ENCODE assay signal across 20 cellular contexts in the genomic region with DNA sequence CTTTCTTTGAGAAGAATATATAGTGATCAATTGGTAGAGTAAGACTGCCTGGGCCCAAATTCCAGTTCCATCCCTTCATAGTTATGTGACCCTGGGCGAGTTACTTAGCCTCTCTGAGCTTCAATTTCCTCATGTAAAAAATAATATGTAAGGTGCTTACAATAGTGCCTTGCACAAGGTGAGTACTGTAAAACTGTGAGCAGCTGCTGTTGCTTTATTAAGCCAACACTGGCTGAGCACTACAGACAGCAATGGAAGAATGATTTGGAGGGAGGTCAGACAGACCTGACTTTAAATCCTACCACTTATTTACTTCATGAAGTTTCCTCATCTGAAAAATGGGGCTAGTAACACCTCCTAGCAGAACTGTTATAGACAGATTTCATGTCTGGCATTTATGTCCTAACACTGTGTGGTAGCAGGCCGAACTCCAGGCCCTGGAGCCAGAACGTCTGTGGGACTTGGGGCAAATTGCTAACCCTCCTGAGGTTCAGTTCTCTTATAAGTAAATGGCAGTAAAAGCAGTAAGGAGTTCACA. TPM values are rescaled to one million over a fixed set of nuclear protein-coding genes. Genes with fewer than 3 reads are reported as not detected.
DNase-seq lines count a peak whose midpoint lies in the region; ATAC-seq and TF ChIP-seq lines count a peak whose summit lies in the region.
"Had no signal": no experiment of that assay in that cellular context is flagged by ENCODE, and none has a peak within 500 bp of the region (broad histone marks: within the 10 kb centered on the region; RNA-seq: fewer than 3 reads in every experiment).

No MANE protein-coding gene starts in this region.

- TF ChIP-seq CTCF in right atrium auricular region (IDR thresholded peaks at IDR 0.05) (no peak), sigmoid colon (IDR thresholded peaks at IDR 0.05) (no peak)

- TF ChIP-seq EP300 in sigmoid colon (IDR thresholded peaks at IDR 0.05): no peak

- H3K27me3 ChIP-seq in right atrium auricular region (no peaks in the 10 kb centered on the region), right cardiac atrium (ENCODE audit: control insufficient read depth, insufficient read depth) (no peaks in the 10 kb centered on the region), sigmoid colon (no peaks in the 10 kb centered on the region)
- H3K27me3 ChIP-seq: BE2C, SJSA1 had no signal

- H3K4me3 ChIP-seq in right atrium auricular region: no peak overlapping the region
- H3K4me3 ChIP-seq in right cardiac atrium (ENCODE audit: low read length): no peak overlapping the region
- H3K4me3 ChIP-seq in sigmoid colon: no peak overlapping the region
- H3K4me3 ChIP-seq: GM23248, HAP-1, SJSA1 had no signal

- intact Hi-C loops in Right ventricle myocardium superior (cut with DNase I): no loop called here
- intact Hi-C loops in right cardiac atrium (cut with DNase I): no loop called here
- intact Hi-C loops in sigmoid colon (cut with DNase I): no loop called here

- H3K27ac ChIP-seq in right atrium auricular region (peak overlapping the region in 1 of 2 donors; percentile 2), right cardiac atrium (ENCODE audit: low read length) (peak overlapping the region; percentile 64), sigmoid colon (peak overlapping the region in 3 of 4 donors; percentile 41 to 62 (median 61))
- H3K27ac ChIP-seq: GM23248, SJSA1 had no signal

- H3K9me3 ChIP-seq in right atrium auricular region (no peaks in the 10 kb centered on the region), right cardiac atrium (ENCODE audit: control insufficient read depth, low read length) (no peaks in the 10 kb centered on the region), sigmoid colon (no peaks in the 10 kb centered on the region)
- H3K9me3 ChIP-seq: BE2C, HAP-1, SJSA1 had no signal

- H3K4me1 ChIP-seq in right atrium auricular region (peaks cover 0 to 43% of the 10 kb centered on the region in 2 donors), right cardiac atrium (ENCODE audit: control insufficient read depth, insufficient read depth, low read length) (peaks cover 4% of the 10 kb centered on the region), sigmoid colon (peaks cover 0 to 72% (median 33%) of the 10 kb centered on the region in 4 donors)
- H3K4me1 ChIP-seq: SJSA1 had no signal

- WGBS in right cardiac atrium: 61% methylated on average over 3 of the region's 3 CpGs
- 66 to 79% methylated on average over 3 of the region's 3 CpGs for WGBS in sigmoid colon, 2 donors

- H3K36me3 ChIP-seq in right atrium auricular region (no peaks in the 10 kb centered on the region), sigmoid colon (no peaks in the 10 kb centered on the region)
- H3K36me3 ChIP-seq: BE2C, HAP-1, SJSA1 had no signal

- ATAC-seq in Right ventricle myocardium superior (ENCODE audit: poor library complexity) (peak; percentile 23), right cardiac atrium (no peak)
- ATAC-seq: Panc1 had no signal

- no peak for TF ChIP-seq POLR2A in sigmoid colon (IDR thresholded peaks at IDR 0.05)

- DNase-seq in Right ventricle myocardium superior: no peak
- DNase-seq in right atrium auricular region (ENCODE audit: low spot score): no peak
- peak; percentile 59 for DNase-seq in cerebellar cortex (ENCODE audit: low spot score)
- DNase-seq in right cardiac atrium: no peak
- no peak for DNase-seq in sigmoid colon
- DNase-seq in DMS53 treated with DMSO at 0.1 percent for 48 hours (lab: John Stamatoyannopoulos, UW; ENCODE audit: unreplicated experiment): no peak
- no peak for DNase-seq in NCI-H146 treated with DMSO at 0.1 percent for 48 hours (lab: John Stamatoyannopoulos, UW; ENCODE audit: unreplicated experiment)
- DNase-seq in SKM-1 treated with dmso at 0.1 percent for 144 hours (lab: John Stamatoyannopoulos, UW; ENCODE audit: unreplicated experiment): no peak
- DNase-seq: BE2C, DMS79, KG1, NCI-H1092, NCI-H1436, NCI-H2029, NCI-H345, NCI-H524 had no signal

RNA-seq across cellular contexts. Expression of gene RNF150, which starts 53.8 kb away (rescaled TPM):
- 53.3 TPM for total RNA-seq in Right ventricle myocardium superior
- 10 to 100 TPM; 26.2 to 34.2 TPM for total RNA-seq in right atrium auricular region
- total RNA-seq in right cardiac atrium: 10 to 100 TPM; 32.8 to 51.3 (median 40.3) TPM
- polyA plus RNA-seq in right cardiac atrium: 10.1 TPM
- 10 to 100 TPM; 53.2 to 69.0 (median 64.2) TPM for total RNA-seq in sigmoid colon
- polyA plus RNA-seq in sigmoid colon: 1 to 10 TPM in 1 of 3 donors, under 1 TPM in 2; 0.46 to 3.1 (median 0.60) TPM
